8 cellular contexts compared by ENCODE assay signal in genomic region chr11:3796796-3797328, GRCh38. TPM values are rescaled to one million over a fixed set of nuclear protein-coding genes. Genes with fewer than 3 reads are reported as not detected.
DNase-seq lines count a peak whose midpoint lies in the region; ATAC-seq, FAIRE-seq and TF ChIP-seq lines count a peak whose summit lies in the region.

No MANE protein-coding gene starts in this region.

- H3K9me3 ChIP-seq in A549 (no peaks in the 10 kb centered on the region), fibroblast of lung (ENCODE audit: control insufficient read depth, insufficient read depth, low read depth, low read length) (no peaks in the 10 kb centered on the region), ovary (no peaks in the 10 kb centered on the region)

- CTCF ChIA-PET in A549 (lab: Yijun Ruan, JAX) = interaction anchor here (0.9 to 5.9 kb wide), 2 partner anchors 14 to 15 kb away, joined by 3 to 56 read pairs; partner anchors contain the start of gene PGAP2

- no peaks in the 10 kb centered on the region for H4K20me1 ChIP-seq in fibroblast of lung (ENCODE audit: control insufficient read depth, extremely low read depth, insufficient read depth, low read length)

- H2AFZ ChIP-seq in fibroblast of lung (ENCODE audit: low read length) = no peak overlapping the region

- H3K4me3 ChIP-seq in A549 (peak overlapping the region; percentile 100), fibroblast of lung (replicated peaks in 1 of 4; ENCODE audit: control extremely low read depth in 1 of 4, insufficient read depth in 1 of 4, low read depth in 3 of 4, low read length in 4 of 4) (peak overlapping the region; percentile 82 to 99 (median 90)), ovary (peak overlapping the region; percentile 99)

- no peak for TF ChIP-seq POLR2A in A549 (IDR thresholded peaks at IDR 0.05; ENCODE audit: low read length)
- TF ChIP-seq POLR2A in ovary (IDR thresholded peaks at IDR 0.05) = no peak

- WGBS in A549 (ENCODE audit: missing lambda C conversion rate) = under 1% methylated on average over 10 of the region's 26 CpGs
- 0 to 1% (median 0%) methylated on average over 24 to 26 of the region's 26 CpGs for WGBS in ovary, 3 donors

- FAIRE-seq in A549 (lab: Jason Lieb, UNC) = no peak

- H3K27ac ChIP-seq in A549 (peak overlapping the region; percentile 95), fibroblast of lung (ENCODE audit: insufficient read depth, low read length) (peak overlapping the region; percentile 96), ovary (peak overlapping the region; percentile 91 to 93)

- intact Hi-C loops in ovary (cut with DNase I) = loop anchor here in 3 of 4 donors (5.0 to 10.0 kb wide), 3 partner anchors 40 to 48 kb away; partner anchors contain the start of gene RHOG (in 2 of the 3)

- peak overlapping the region; percentile 98 for H3K9ac ChIP-seq in fibroblast of lung (ENCODE audit: insufficient read depth, low read length)

- DNase-seq in A549 (ENCODE audit: low read depth in 1 of 2, low spot score in 1 of 2) (peak in 1 of 2 experiments; percentile 49), SK-MEL-5 (ENCODE audit: low read depth, low spot score) (peak; percentile 49), fibroblast of lung (ENCODE audit: low read depth in 2 of 2) (no peak), ovary (no peak), GOT3 (lab: John Stamatoyannopoulos, UW) (no peak), epidermal melanocyte (ENCODE audit: insufficient read length, low spot score) (no peak)

- peaks cover 23% of the 10 kb centered on the region for H3K4me1 ChIP-seq in A549
- H3K4me1 ChIP-seq in fibroblast of lung (ENCODE audit: control insufficient read depth, extremely low read depth, insufficient read depth, low read length) = peaks cover 2% of the 10 kb centered on the region
- peaks cover 5% of the 10 kb centered on the region for H3K4me1 ChIP-seq in ovary (ENCODE audit: insufficient read depth)

- peak; percentile 59 to 71 for ATAC-seq in A549
- peak; percentile 16 for ATAC-seq in GM18870 (IDR thresholded peaks at IDR 0.05; ENCODE audit: unreplicated experiment)
- ATAC-seq in HG03103 (IDR thresholded peaks at IDR 0.05; ENCODE audit: low read depth, unreplicated experiment) = peak; percentile 28

- no peak for TF ChIP-seq CTCF in A549 (IDR thresholded peaks at IDR 0.05)
- no peak for TF ChIP-seq CTCF in fibroblast of lung (conservative IDR thresholded peaks at IDR 0.05 in 1 of 2, IDR thresholded peaks at IDR 0.05 in 1 of 2; ENCODE audit: low read depth in 1 of 2, low read length in 2 of 2)
- TF ChIP-seq CTCF in ovary (IDR thresholded peaks at IDR 0.05) = no peak

- no peaks in the 10 kb centered on the region for H3K27me3 ChIP-seq in fibroblast of lung (ENCODE audit: control insufficient read depth, insufficient read depth, low read length)
- no peaks in the 10 kb centered on the region for H3K27me3 ChIP-seq in ovary

- H3K4me2 ChIP-seq in A549 = peak overlapping the region; percentile 98
- H3K4me2 ChIP-seq in fibroblast of lung (ENCODE audit: extremely low read depth, insufficient read depth, low read length) = peak overlapping the region; percentile 94

- POLR2A ChIA-PET in A549 (lab: Yijun Ruan, JAX) = interaction anchor here (1.6 kb wide), 1 partner anchor 26 kb away, joined by 4 read pairs; no protein-coding TSS in a partner anchor

- in situ Hi-C loops in SK-MEL-5 (cut with HindIII; ENCODE audit: low pct_unique_long_range_greater_than_20kb, low sequenced_read_pairs) = no loop called here

- TF ChIP-seq EP300 in A549 (IDR thresholded peaks at IDR 0.05) (no peak), ovary (IDR thresholded peaks at IDR 0.05) (no peak)

- peaks cover 54% of the 10 kb centered on the region for H3K79me2 ChIP-seq in fibroblast of lung (ENCODE audit: control insufficient read depth, insufficient read depth, low read length)

- H3K36me3 ChIP-seq in fibroblast of lung (ENCODE audit: control insufficient read depth, insufficient read depth, low read length) (no peaks in the 10 kb centered on the region), ovary (no peaks in the 10 kb centered on the region)

- TF ChIP-seq RAD21 in A549 (conservative IDR thresholded peaks at IDR 0.05 in 1 of 2, IDR thresholded peaks at IDR 0.05 in 1 of 2) = no peak

TF ChIP-seq in A549, 52 proteins besides CTCF, POLR2A, EP300 and RAD21:
- TF ChIP-seq BHLHE40 (IDR thresholded peaks at IDR 0.05; ENCODE audit: low read depth, low read length) (no peak), MAFK (IDR thresholded peaks at IDR 0.05; ENCODE audit: partially characterized antibody) (no peak), TFCP2L1 (CRISPR knock-in tag; IDR thresholded peaks at IDR 0.05) (peak; percentile 71; the same call in 1 of the 2 replicates)

RNA-seq across cellular contexts. Expression of gene NUP98, which starts 0.5 kb away (rescaled TPM):
- polyA plus RNA-seq in A549 (2011; rRNA removed) (121 and 152 TPM in 2 replicates), A549 (2017; fragmentation: RNase III; extraction: RNeasy Plus Mini Kit Qiagen cat#74134 plus additional on column Dnase treatment) (51.9 to 54.2 TPM (median 53.0 TPM) in 3 replicates), fibroblast of lung (60.6 and 95.1 TPM in 2 replicates), ovary (10 to 100 TPM; 38.5 to 67.4 TPM)
- 90.1 and 114 TPM in 2 replicates for polyA plus RNA-seq in A549 (2012; cell fraction: cytosol; rRNA removed)
- 307 and 359 TPM in 2 replicates for polyA plus RNA-seq in A549 (2012; cell fraction: nucleus; rRNA removed)
- 354 and 372 TPM in 2 replicates for polyA minus RNA-seq in A549 (2011; rRNA and poly(A)+ RNA removed)
- total RNA-seq in SK-MEL-5 (2014; rRNA removed; shearing (Covaris generic)) = 102 and 107 TPM in 2 replicates
- 129 TPM in 2 replicates for polyA plus RNA-seq in SK-MEL-5 (2015; cell fraction: cytosol; rRNA removed)
- 139 and 148 TPM in 2 replicates for polyA plus RNA-seq in SK-MEL-5 (2015; cell fraction: nucleus; rRNA removed)
- total RNA-seq in fibroblast of lung (88.1 and 99.6 TPM in 2 replicates), ovary (100 to 1,000 TPM in 3 of 7 donors, 10 to 100 TPM in 4; 59.4 to 126 (median 94.5) TPM)
- 36.8 and 46.2 TPM in 2 replicates for polyA plus RNA-seq in fibroblast of lung (2012)
- polyA minus RNA-seq in fibroblast of lung (ENCODE audit: low replicate concordance) = 344 and 538 TPM in 2 replicates

RNA-seq across cellular contexts. Expression of gene PGAP2, which starts 11.5 kb away (rescaled TPM):
- 35.2 and 49.2 TPM in 2 replicates for polyA plus RNA-seq in A549 (2011; rRNA removed)
- 47.6 and 65.5 TPM in 2 replicates for polyA plus RNA-seq in A549 (2012; cell fraction: cytosol; rRNA removed)
- polyA plus RNA-seq in A549 (2012; cell fraction: nucleus; rRNA removed) = 65.2 and 78.0 TPM in 2 replicates
- polyA plus RNA-seq in A549 (2017; fragmentation: RNase III; extraction: RNeasy Plus Mini Kit Qiagen cat#74134 plus additional on column Dnase treatment) = 31.4 to 32.4 TPM (median 32.1 TPM) in 3 replicates
- polyA minus RNA-seq in A549 (2011; rRNA and poly(A)+ RNA removed) = 49.4 and 59.3 TPM in 2 replicates
- total RNA-seq in SK-MEL-5 (2014; rRNA removed; shearing (Covaris generic)) = 11.8 and 14.9 TPM in 2 replicates
- 23.8 and 32.6 TPM in 2 replicates for polyA plus RNA-seq in SK-MEL-5 (2015; cell fraction: cytosol; rRNA removed)
- polyA plus RNA-seq in SK-MEL-5 (2015; cell fraction: nucleus; rRNA removed) = 166 and 181 TPM in 2 replicates
- total RNA-seq in fibroblast of lung = 10.8 and 12.4 TPM in 2 replicates
- polyA plus RNA-seq in fibroblast of lung = 12.8 and 18.9 TPM in 2 replicates
- 10.5 and 15.4 TPM in 2 replicates for polyA plus RNA-seq in fibroblast of lung (2012)
- 41.7 and 72.8 TPM in 2 replicates for polyA minus RNA-seq in fibroblast of lung (ENCODE audit: low replicate concordance)
- total RNA-seq in ovary = 10 to 100 TPM in 5 of 7 donors, 1 to 10 TPM in 2; 7.7 to 17.6 (median 10.9) TPM
- polyA plus RNA-seq in ovary = 10 to 100 TPM; 13.1 to 15.3 TPM

RNA-seq across cellular contexts. Expression of gene RHOG, which starts 43.9 kb away (rescaled TPM):
- 41.1 and 54.3 TPM in 2 replicates for polyA plus RNA-seq in A549 (2011; rRNA removed)
- polyA plus RNA-seq in A549 (2012; cell fraction: cytosol; rRNA removed) = 111 and 157 TPM in 2 replicates
- polyA plus RNA-seq in A549 (2012; cell fraction: nucleus; rRNA removed) = 59.8 and 100 TPM in 2 replicates
- polyA plus RNA-seq in A549 (2017; fragmentation: RNase III; extraction: RNeasy Plus Mini Kit Qiagen cat#74134 plus additional on column Dnase treatment) = 55.0 to 64.3 TPM (median 62.2 TPM) in 3 replicates
- 87.2 and 95.3 TPM in 2 replicates for polyA minus RNA-seq in A549 (2011; rRNA and poly(A)+ RNA removed)
- total RNA-seq in SK-MEL-5 (2014; rRNA removed; shearing (Covaris generic)) = 12.0 and 15.7 TPM in 2 replicates
- 79.3 and 88.6 TPM in 2 replicates for polyA plus RNA-seq in SK-MEL-5 (2015; cell fraction: cytosol; rRNA removed)
- polyA plus RNA-seq in SK-MEL-5 (2015; cell fraction: nucleus; rRNA removed) = 11.5 and 22.8 TPM in 2 replicates
- total RNA-seq in fibroblast of lung = 6.2 and 10.9 TPM in 2 replicates
- 53.1 and 61.8 TPM in 2 replicates for polyA plus RNA-seq in fibroblast of lung
- polyA plus RNA-seq in fibroblast of lung (2012) = 70.3 and 88.5 TPM in 2 replicates
- 224 and 274 TPM in 2 replicates for polyA minus RNA-seq in fibroblast of lung (ENCODE audit: low replicate concordance)
- 10 to 100 TPM; 23.6 to 49.2 (median 39.6) TPM for total RNA-seq in ovary
- 10 to 100 TPM; 23.3 to 41.0 TPM for polyA plus RNA-seq in ovary

RNA-seq across cellular contexts. Expression of gene STIM1, which starts 58.6 kb away (rescaled TPM):
- polyA plus RNA-seq in A549 (2011; rRNA removed) (38.7 and 42.5 TPM in 2 replicates), A549 (2017; fragmentation: RNase III; extraction: RNeasy Plus Mini Kit Qiagen cat#74134 plus additional on column Dnase treatment) (32.8 to 35.3 TPM (median 35.2 TPM) in 3 replicates), fibroblast of lung (24.6 and 38.1 TPM in 2 replicates), ovary (10 to 100 TPM; 54.7 to 75.2 TPM)
- polyA plus RNA-seq in A549 (2012; cell fraction: cytosol; rRNA removed) = 22.4 and 26.1 TPM in 2 replicates
- polyA plus RNA-seq in A549 (2012; cell fraction: nucleus; rRNA removed) = 40.8 and 56.0 TPM in 2 replicates
- 60.6 and 70.8 TPM in 2 replicates for polyA minus RNA-seq in A549 (2011; rRNA and poly(A)+ RNA removed)
- total RNA-seq in SK-MEL-5 (2014; rRNA removed; shearing (Covaris generic)) = 24.2 and 25.7 TPM in 2 replicates
- polyA plus RNA-seq in SK-MEL-5 (2015; cell fraction: cytosol; rRNA removed) = 39.4 and 55.6 TPM in 2 replicates
- 40.1 and 56.4 TPM in 2 replicates for polyA plus RNA-seq in SK-MEL-5 (2015; cell fraction: nucleus; rRNA removed)
- total RNA-seq in fibroblast of lung (25.7 and 44.6 TPM in 2 replicates), ovary (10 to 100 TPM; 26.1 to 68.5 (median 58.7) TPM)
- polyA plus RNA-seq in fibroblast of lung (2012) = 23.6 and 31.6 TPM in 2 replicates
- 80.0 and 104 TPM in 2 replicates for polyA minus RNA-seq in fibroblast of lung (ENCODE audit: low replicate concordance)
